ENCODE assay signal across 8 cellular contexts in genomic region chr12:79547735-79548347, GRCh38.
DNase-seq lines count a peak whose midpoint lies in the region; ATAC-seq and TF ChIP-seq lines count a peak whose summit lies in the region.

No MANE protein-coding gene starts in this region.

- TF ChIP-seq POLR2A in erythroblast (IDR thresholded peaks at IDR 0.05; ENCODE audit: low read length), result no peak

- peak; percentile 76 for ATAC-seq in GM19452 (IDR thresholded peaks at IDR 0.05; ENCODE audit: unreplicated experiment)

- peak; percentile 65 for DNase-seq in NCI-H2107 treated with DMSO at 0.1 percent for 48 hours (lab: John Stamatoyannopoulos, UW; ENCODE audit: unreplicated experiment)
- DNase-seq in NCI-H2107 (lab: John Stamatoyannopoulos, UW), result no peak
- DNase-seq in HT-29 (ENCODE audit: low spot score), result peak; percentile 85
- peak; percentile 30 for DNase-seq in RPMI8226
- peak; percentile 13 to 51 for DNase-seq in erythroblast (lab: John Stamatoyannopoulos, UW)
- peak; percentile 58 for DNase-seq in middle frontal gyrus (ENCODE audit: extremely low spot score, low spot score)
- DNase-seq in HPDE6-E6E7 (ENCODE audit: extremely low spot score), result no peak

Comparison
In these comparisons a context has a peak if more than half of its experiments do, and no peak if none do; other contexts are left out.
1. DNase-seq: peak in NCI-H2107 treated with DMSO at 0.1 percent for 48 hours (single experiment), HT-29 (single experiment), RPMI8226 (single experiment), erythroblast (2 of 2) and middle frontal gyrus (single experiment); none in NCI-H2107 (single experiment) and HPDE6-E6E7 (single experiment).